ENCODE assay signal across 15 cellular contexts in the genomic region with DNA sequence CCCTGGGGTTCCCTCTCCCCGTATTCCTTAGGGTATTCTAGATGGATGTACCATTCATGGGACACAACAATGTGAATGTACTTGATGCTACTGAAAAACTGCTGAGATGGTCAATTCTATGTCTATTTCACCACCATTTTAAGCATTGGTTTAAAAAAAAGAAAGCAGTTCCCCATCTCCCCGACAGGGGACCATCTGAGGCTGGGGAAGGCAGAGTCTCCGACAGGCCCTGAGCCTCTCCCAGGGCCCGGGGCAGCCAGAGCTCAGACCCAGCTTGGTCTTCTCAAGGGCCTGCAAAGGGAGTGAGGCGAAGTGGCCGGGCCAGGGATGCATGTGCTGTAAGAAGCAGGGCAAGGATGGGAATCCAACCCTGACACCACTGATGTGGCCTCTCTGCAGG.
DNase-seq lines count a peak whose midpoint lies in the region; ATAC-seq, FAIRE-seq and TF ChIP-seq lines count a peak whose summit lies in the region.
"Had no signal": no experiment of that assay in that cellular context is flagged by ENCODE, and none has a peak within 500 bp of the region (broad histone marks: within the 10 kb centered on the region; RNA-seq: fewer than 3 reads in every experiment).

No MANE protein-coding gene starts in this region.

- H2BK120ac ChIP-seq in mesenchymal stem cell (ENCODE audit: low read depth, low read length), result no peak overlapping the region

- H3K4me2 ChIP-seq in HepG2 (ENCODE audit: low read depth, low read length) (no peak overlapping the region), mesenchymal stem cell (ENCODE audit: low read length, poor library complexity, severe bottlenecking) (no peak overlapping the region)

- WGBS in HepG2 (ENCODE audit: low lambda C conversion rate), result 33% methylated on average over 6 of the region's 6 CpGs
- 100% methylated on average over 1 of the region's 6 CpGs for WGBS in mesenchymal stem cell

- no peak for TF ChIP-seq RAD21 in HepG2 (CRISPR knock-in tag; IDR thresholded peaks at IDR 0.05)

- H3K27me3 ChIP-seq in SJSA1 (replicated peaks), result no peaks in the 10 kb centered on the region
- H3K27me3 ChIP-seq in HepG2 (ENCODE audit: control insufficient read depth in 1 of 2, insufficient read depth in 2 of 2, low read length in 2 of 2), result peaks cover 0 to 5% of the 10 kb centered on the region in 2 experiments; a peak in 2 of 5 replicates
- peaks cover 0 to 3% of the 10 kb centered on the region in 2 experiments for H3K27me3 ChIP-seq in mesenchymal stem cell (ENCODE audit: control insufficient read depth in 1 of 2, insufficient read depth in 1 of 2, low read length in 2 of 2)
- H3K27me3 ChIP-seq: esophagus squamous epithelium had no signal

- H3K14ac ChIP-seq in mesenchymal stem cell (ENCODE audit: low read length in 2 of 2), result no peak overlapping the region

- POLR2A ChIA-PET in HEK293T (lab: Yijun Ruan, JAX) (no interaction called here), HepG2 (lab: Yijun Ruan, JAX) (no interaction called here)

- no peak for FAIRE-seq in HepG2 (lab: Jason Lieb, UNC)
- FAIRE-seq: GM12891 had no signal

- H2AFZ ChIP-seq in HepG2 (ENCODE audit: low read length), result no peak overlapping the region
- H2AFZ ChIP-seq in mesenchymal stem cell (ENCODE audit: low read depth, low read length), result no peak overlapping the region

- DNase-seq in AG10803 (ENCODE audit: low read depth) (no peak), HEK293T (ENCODE audit: extremely low spot score) (peak; percentile 32), SJSA1 (ENCODE audit: low read depth in 1 of 2, low spot score in 2 of 2) (peak in 1 of 2 experiments; percentile 38), HepG2 (ENCODE audit: low spot score) (no peak), NCI-H524 treated with DMSO at 0.1 percent for 48 hours (lab: John Stamatoyannopoulos, UW) (no peak), HuH-7.5 (ENCODE audit: low spot score) (no peak), GDM1 (lab: John Stamatoyannopoulos, UW) (no peak), mesenchymal stem cell (no peak)
- DNase-seq: EL; esophagus squamous epithelium; KBM-7; NCI-H187; SHP77; stimulated activated naive CD4-positive, alpha-beta T cell treated with Interleukin-2 at 50 U/mL for 16 hours had no signal

- H3K36me3 ChIP-seq in SJSA1, result no peaks in the 10 kb centered on the region
- H3K36me3 ChIP-seq in HepG2 (replicated peaks in 1 of 2; ENCODE audit: control insufficient read depth in 1 of 2, insufficient read depth in 2 of 2, low read length in 2 of 2), result no peaks in the 10 kb centered on the region
- no peaks in the 10 kb centered on the region for H3K36me3 ChIP-seq in mesenchymal stem cell (ENCODE audit: control insufficient read depth in 1 of 2, insufficient read depth in 2 of 2, low read depth in 1 of 2, low read length in 2 of 2)
- H3K36me3 ChIP-seq: esophagus squamous epithelium had no signal

- TF ChIP-seq EP300 in HepG2 (IDR thresholded peaks at IDR 0.05; ENCODE audit: low read depth in 2 of 2, low read length in 2 of 2) (no peak), HepG2 (CRISPR knock-in tag; IDR thresholded peaks at IDR 0.05; ENCODE audit: borderline replicate concordance) (no peak)

- no peak for TF ChIP-seq POLR2A in HepG2 (IDR thresholded peaks at IDR 0.05; ENCODE audit: insufficient read depth in 1 of 2, low read depth in 2 of 2, low read length in 2 of 2)

- H2BK15ac ChIP-seq in mesenchymal stem cell (ENCODE audit: low read depth, poor library complexity, severe bottlenecking), result no peak overlapping the region

- TF ChIP-seq CTCF in AG10803 (conservative IDR thresholded peaks at IDR 0.05; ENCODE audit: low read length) (peak; percentile 20), HepG2 (CRISPR knock-in tag; IDR thresholded peaks at IDR 0.05) (no peak)

- H3K79me1 ChIP-seq in mesenchymal stem cell (replicated peaks; ENCODE audit: low read length, poor library complexity, severe bottlenecking), result no peaks in the 10 kb centered on the region

- no peak overlapping the region for H2AK5ac ChIP-seq in mesenchymal stem cell (ENCODE audit: low read length, severe bottlenecking)

- H4K20me1 ChIP-seq in HepG2 (ENCODE audit: insufficient read depth, low read length), result no peaks in the 10 kb centered on the region

- CTCF ChIA-PET in HEK293T (lab: Yijun Ruan, JAX) (interaction anchor here (0.7 kb wide), 1 partner anchor 296 kb away, joined by 3 read pairs; no protein-coding TSS in a partner anchor), HepG2 (lab: Yijun Ruan, JAX; ENCODE audit: low intra/inter-chr PET ratio, low total read pairs) (no interaction called here)

- H3K4me1 ChIP-seq in SJSA1 (replicated peaks) (peaks cover 43% of the 10 kb centered on the region), HepG2 (ENCODE audit: insufficient read depth, low read length) (no peaks in the 10 kb centered on the region), mesenchymal stem cell (ENCODE audit: control insufficient read depth, insufficient read depth, low read depth, low read length) (no peaks in the 10 kb centered on the region)

- H4K91ac ChIP-seq in mesenchymal stem cell (ENCODE audit: low read length), result no peak overlapping the region

- H3K9ac ChIP-seq in HepG2 (ENCODE audit: insufficient read depth, low read depth, low read length) (no peak overlapping the region), mesenchymal stem cell (ENCODE audit: low read length) (no peak overlapping the region)

- no peaks in the 10 kb centered on the region for H3K79me2 ChIP-seq in HepG2 (ENCODE audit: insufficient read depth, low read length)

- H3K4me3 ChIP-seq in AG10803 (ENCODE audit: low read length), result no peak overlapping the region
- H3K4me3 ChIP-seq in SJSA1, result no peak overlapping the region
- H3K4me3 ChIP-seq in HepG2 (replicated peaks in 1 of 3; ENCODE audit: insufficient read depth in 1 of 3, low read depth in 2 of 3, low read length in 3 of 3), result no peak overlapping the region
- no peak overlapping the region for H3K4me3 ChIP-seq in mesenchymal stem cell (ENCODE audit: insufficient read depth in 1 of 2, low read depth in 1 of 2, low read length in 2 of 2)
- H3K4me3 ChIP-seq: esophagus squamous epithelium had no signal

- ATAC-seq in HepG2, result peak; percentile 45

- in situ Hi-C loops in HepG2 (cut with HindIII; ENCODE audit: extremely low pct_ligation_motif_present, low pct_unique_long_range_greater_than_20kb), result no loop called here

- intact Hi-C loops in HepG2 (cut with micrococcal nuclease; ENCODE audit: unreplicated experiment), result no loop called here

- no peak overlapping the region for H3K18ac ChIP-seq in mesenchymal stem cell (ENCODE audit: low read depth in 1 of 2, low read length in 2 of 2)

- H3K9me3 ChIP-seq in SJSA1 (replicated peaks) (no peaks in the 10 kb centered on the region), HepG2 (ENCODE audit: low read length) (no peaks in the 10 kb centered on the region), mesenchymal stem cell (ENCODE audit: control insufficient read depth, low read length) (no peaks in the 10 kb centered on the region)
- H3K9me3 ChIP-seq: esophagus squamous epithelium had no signal

- H3K4ac ChIP-seq in mesenchymal stem cell (ENCODE audit: low read depth in 1 of 2, low read length in 2 of 2), result no peak overlapping the region

- H3K27ac ChIP-seq in SJSA1 (0 out of 2 replicates have a peak overlapping the region, but pooled peaks have one; percentile 33), HepG2 (ENCODE audit: extremely low read length, insufficient read depth, low read length) (no peak overlapping the region), mesenchymal stem cell (ENCODE audit: low read length, poor library complexity, severe bottlenecking) (no peak overlapping the region)

- no peak overlapping the region for H2BK12ac ChIP-seq in mesenchymal stem cell (ENCODE audit: low read length in 2 of 2)

- no peak overlapping the region for H2BK5ac ChIP-seq in mesenchymal stem cell (ENCODE audit: low read depth, low read length, poor library complexity, severe bottlenecking)

- no TSS peak for BruUV-seq in HepG2 (replicated peaks; lab: Mats Ljungman, UMichigan)

- H4K8ac ChIP-seq in mesenchymal stem cell (ENCODE audit: low read length), result no peak overlapping the region

- no peak overlapping the region for H3K23ac ChIP-seq in mesenchymal stem cell (ENCODE audit: low read length in 2 of 2)

TF ChIP-seq in HEK293T, 16 proteins besides CTCF, POLR2A, EP300 and RAD21 (continues in another document):
- TF ChIP-seq LEF1 (IDR thresholded peaks at IDR 0.05; ENCODE audit: borderline replicate concordance), result no peak
- TF ChIP-seq TARDBP (IDR thresholded peaks at IDR 0.05), result no peak
- TF ChIP-seq L3MBTL2 (conservative IDR thresholded peaks at IDR 0.05), result no peak
- TF ChIP-seq, protein P1, sequence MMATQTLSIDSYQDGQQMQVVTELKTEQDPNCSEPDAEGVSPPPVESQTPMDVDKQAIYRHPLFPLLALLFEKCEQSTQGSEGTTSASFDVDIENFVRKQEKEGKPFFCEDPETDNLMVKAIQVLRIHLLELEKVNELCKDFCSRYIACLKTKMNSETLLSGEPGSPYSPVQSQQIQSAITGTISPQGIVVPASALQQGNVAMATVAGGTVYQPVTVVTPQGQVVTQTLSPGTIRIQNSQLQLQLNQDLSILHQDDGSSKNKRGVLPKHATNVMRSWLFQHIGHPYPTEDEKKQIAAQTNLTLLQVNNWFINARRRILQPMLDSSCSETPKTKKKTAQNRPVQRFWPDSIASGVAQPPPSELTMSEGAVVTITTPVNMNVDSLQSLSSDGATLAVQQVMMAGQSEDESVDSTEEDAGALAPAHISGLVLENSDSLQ (IDR thresholded peaks at IDR 0.05), result no peak
- TF ChIP-seq ARNT (IDR thresholded peaks at IDR 0.05), result no peak
- TF ChIP-seq ZNF384 (IDR thresholded peaks at IDR 0.05), result no peak
- no peak for TF ChIP-seq SP1 (IDR thresholded peaks at IDR 0.05)
- no peak for TF ChIP-seq HDGF (IDR thresholded peaks at IDR 0.05; ENCODE audit: borderline replicate concordance)
- no peak for TF ChIP-seq FOXK2 (IDR thresholded peaks at IDR 0.05)

TF ChIP-seq in HepG2, 621 proteins besides CTCF, POLR2A, EP300 and RAD21:
- TF ChIP-seq MAFK (conservative IDR thresholded peaks at IDR 0.05 in 1 of 2, IDR thresholded peaks at IDR 0.05 in 1 of 2; ENCODE audit: low read length in 2 of 2) (peak; percentile 50 to 68; a peak in 3 of 4 replicates), MAFF (IDR thresholded peaks at IDR 0.05; ENCODE audit: low read depth, low read length) (peak; percentile 38; the same call in 1 of the 2 replicates), ZSCAN21 (CRISPR knock-in tag; IDR thresholded peaks at IDR 0.05; ENCODE audit: borderline replicate concordance) (no peak)
